10 cellular contexts compared by ENCODE assay signal in the genomic region with DNA sequence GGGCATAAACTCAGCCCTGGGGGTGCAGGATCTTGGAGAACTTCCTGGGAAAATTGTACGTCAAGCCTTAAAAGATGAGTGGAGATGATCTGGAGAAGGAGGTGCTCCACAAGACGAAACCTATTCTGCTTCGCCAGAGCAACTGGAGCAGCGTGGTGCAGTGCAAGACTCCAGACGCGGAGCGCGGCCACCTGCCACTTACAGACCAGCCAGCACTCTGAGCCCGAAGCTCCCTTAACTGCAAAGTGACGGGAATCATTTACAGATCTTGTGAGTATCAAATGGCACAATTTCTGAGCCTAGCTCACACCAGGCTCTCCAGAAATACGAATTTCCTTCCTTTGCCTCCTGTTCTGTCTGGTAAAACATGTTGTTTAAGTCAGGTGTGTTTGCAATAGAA.
"Had no signal": no experiment of that assay in that cellular context is flagged by ENCODE, and none has a peak within 500 bp of the region (broad histone marks: within the 10 kb centered on the region; RNA-seq: fewer than 3 reads in every experiment).

No MANE protein-coding gene starts in this region.

- H3K9me3 ChIP-seq: esophagus squamous epithelium, ovary had no signal

- ATAC-seq: stimulated activated memory B cell treated with anti-CD40 and anti-IgM and Interleukin-4, amounts not matched to agents 10 μg/mL and 1 μg/mL and 100 μg/mL, for 72 hours had no signal

- H3K36me3 ChIP-seq: esophagus squamous epithelium, ovary had no signal

- H3K4me1 ChIP-seq: esophagus squamous epithelium had no signal

- H3K27me3 ChIP-seq: ovary had no signal

- H3K4me3 ChIP-seq: coronary artery, esophagus squamous epithelium, ovary had no signal

- DNase-seq: activated CD4-positive, alpha-beta T cell treated with anti-CD3 and anti-CD28 coated beads, Interleukin-2, amount 10 ng/mL, durations not matched to agents 7 days and 5 days; activated gamma-delta T cell treated with Interleukin-2 at 50 U/mL for 16 hours; amniotic stem cell; esophagus squamous epithelium; ovary; stimulated activated CD4-positive, alpha-beta T cell treated with anti-CD3 and anti-CD28 coated beads, Interleukin-2, amount 100 ng/mL, for 48 hours; T-helper 9 cell had no signal

- H3K36me3 Mint-ChIP-seq: activated naive CD8-positive, alpha-beta T cell; stimulated activated memory B cell treated with anti-CD40 and anti-IgM and Interleukin-4, amounts not matched to agents 10 μg/mL and 1 μg/mL and 100 μg/mL, for 72 hours had no signal

- H3K27me3 Mint-ChIP-seq: activated CD4-positive, alpha-beta T cell treated with anti-CD3 and anti-CD28 coated beads, Interleukin-2, amount 10 ng/mL, durations not matched to agents 7 days and 5 days; activated naive CD8-positive, alpha-beta T cell had no signal

- H3K4me1 Mint-ChIP-seq: activated CD4-positive, alpha-beta T cell treated with anti-CD3 and anti-CD28 coated beads, Interleukin-2, amount 10 ng/mL, durations not matched to agents 7 days and 5 days; stimulated activated memory B cell treated with anti-CD40 and anti-IgM and Interleukin-4, amounts not matched to agents 10 μg/mL and 1 μg/mL and 100 μg/mL, for 72 hours had no signal

- H3K27ac ChIP-seq: coronary artery, esophagus squamous epithelium, ovary had no signal

- H3K9me3 Mint-ChIP-seq: activated CD4-positive, alpha-beta T cell treated with anti-CD3 and anti-CD28 coated beads, Interleukin-2, amount 10 ng/mL, durations not matched to agents 7 days and 5 days; stimulated activated memory B cell treated with anti-CD40 and anti-IgM and Interleukin-4, amounts not matched to agents 10 μg/mL and 1 μg/mL and 100 μg/mL, for 72 hours had no signal

- H3K4me3 Mint-ChIP-seq: activated CD4-positive, alpha-beta T cell treated with anti-CD3 and anti-CD28 coated beads, Interleukin-2, amount 10 ng/mL, durations not matched to agents 7 days and 5 days; activated naive CD8-positive, alpha-beta T cell; stimulated activated memory B cell treated with anti-CD40 and anti-IgM and Interleukin-4, amounts not matched to agents 10 μg/mL and 1 μg/mL and 100 μg/mL, for 72 hours had no signal

- H3K27ac Mint-ChIP-seq: activated CD4-positive, alpha-beta T cell treated with anti-CD3 and anti-CD28 coated beads, Interleukin-2, amount 10 ng/mL, durations not matched to agents 7 days and 5 days; activated naive CD8-positive, alpha-beta T cell; stimulated activated memory B cell treated with anti-CD40 and anti-IgM and Interleukin-4, amounts not matched to agents 10 μg/mL and 1 μg/mL and 100 μg/mL, for 72 hours had no signal
